Comparison of ENCODE assay signal across 8 cellular contexts in genomic region chr22:41834005-41834975, GRCh38. TPM values are rescaled to one million over a fixed set of nuclear protein-coding genes. Genes with fewer than 3 reads are reported as not detected.
DNase-seq lines count a peak whose midpoint lies in the region; ATAC-seq and TF ChIP-seq lines count a peak whose summit lies in the region.

No MANE protein-coding gene starts in this region.

- H3K4me1 ChIP-seq in heart right ventricle (peaks cover 3 to 50% (median 24%) of the 10 kb centered on the region in 9 donors), thoracic aorta (ENCODE audit: control insufficient read depth in 1 of 2, low read depth in 2 of 2) (peaks cover 7 to 31% of the 10 kb centered on the region in 2 donors)

- peak overlapping the region; percentile 68 to 96 (median 92) for H3K4me3 ChIP-seq in heart right ventricle
- peak overlapping the region; percentile 96 for H3K4me3 ChIP-seq in thoracic aorta

- H3K27me3 ChIP-seq in heart right ventricle = no peaks in the 10 kb centered on the region
- H3K27me3 ChIP-seq in layer of hippocampus (ENCODE audit: control insufficient read depth, insufficient read depth, low read length) = no peaks in the 10 kb centered on the region
- no peaks in the 10 kb centered on the region for H3K27me3 ChIP-seq in thoracic aorta (replicated peaks; ENCODE audit: insufficient read depth)

- peak overlapping the region; percentile 97 to 98 for H3K27ac Mint-ChIP-seq in activated naive CD4-positive, alpha-beta T cell treated with anti-CD3 and anti-CD28 coated beads, Interleukin-2, amount 50 U/mL, for 72 hours

- H3K36me3 Mint-ChIP-seq in activated naive CD4-positive, alpha-beta T cell treated with anti-CD3 and anti-CD28 coated beads, Interleukin-2, amount 50 U/mL, for 72 hours = peaks cover 32 to 68% of the 10 kb centered on the region in 2 donors

- peaks cover 0 to 6% of the 10 kb centered on the region in 2 donors for H3K9me3 Mint-ChIP-seq in activated naive CD4-positive, alpha-beta T cell treated with anti-CD3 and anti-CD28 coated beads, Interleukin-2, amount 50 U/mL, for 72 hours

- no peak for ATAC-seq in heart right ventricle
- no peak for ATAC-seq in Right ventricle myocardium superior (ENCODE audit: poor library complexity)
- ATAC-seq in activated naive CD4-positive, alpha-beta T cell treated with anti-CD3 and anti-CD28 coated beads, Interleukin-2, amount 50 U/mL, for 72 hours = no peak
- no peak for ATAC-seq in thoracic aorta (ENCODE audit: insufficient number of reproducible peaks, low FRiP score, low read depth)

- DNase-seq in heart right ventricle = no peak
- DNase-seq in Right ventricle myocardium superior = no peak
- no peak for DNase-seq in activated naive CD4-positive, alpha-beta T cell treated with anti-CD3 and anti-CD28 coated beads, Interleukin-2, amount 50 U/mL, for 72 hours (ENCODE audit: low spot score in 2 of 2)
- no peak for DNase-seq in thoracic aorta (ENCODE audit: low spot score)
- no peak for DNase-seq in NCI-H774 (lab: John Stamatoyannopoulos, UW)
- DNase-seq in globus pallidus (ENCODE audit: low spot score) = no peak
- DNase-seq in stimulated activated CD4-positive, alpha-beta T cell treated with anti-CD3 and anti-CD28 coated beads, Interleukin-4, amount 100 ng/mL, for 24 hours = no peak

- no peaks in the 10 kb centered on the region for H3K9me3 ChIP-seq in heart right ventricle
- no peaks in the 10 kb centered on the region for H3K9me3 ChIP-seq in thoracic aorta

- intact Hi-C loops in heart right ventricle (cut with DNase I) (loop anchor here in 3 of 10 donors (10.0 kb wide), 2 partner anchors 139 to 241 kb away; partner anchors contain the start of genes NAGA (in 2 of the 3), PHETA2 (in 2 of the 3), SMDT1 (in 2 of the 3) and MEI1 (in 1 of the 3)), Right ventricle myocardium superior (cut with DNase I) (no loop called here)

- H3K27ac ChIP-seq in heart right ventricle (peak overlapping the region; percentile 82 to 98 (median 94)), layer of hippocampus (ENCODE audit: low read depth, low read length) (peak overlapping the region; percentile 94), thoracic aorta (peak overlapping the region; percentile 85 to 92)

- WGBS in heart right ventricle, 2 donors = 11 to 15% methylated on average over 14 of the region's 14 CpGs

- TF ChIP-seq CTCF in heart right ventricle (IDR thresholded peaks at IDR 0.05) (no peak), thoracic aorta (IDR thresholded peaks at IDR 0.05) (no peak)

- H3K36me3 ChIP-seq in heart right ventricle (peaks cover 0 to 25% (median 0%) of the 10 kb centered on the region in 9 donors), thoracic aorta (peaks cover 2% of the 10 kb centered on the region)

RNA-seq across cellular contexts. Expression of gene SREBF2, which starts 1.4 kb away (rescaled TPM):
- 10 to 100 TPM; 57.1 to 94.3 (median 75.8) TPM for total RNA-seq in heart right ventricle
- polyA plus RNA-seq in heart right ventricle = 10 to 100 TPM; 37.5 to 52.3 TPM
- total RNA-seq in Right ventricle myocardium superior = 75.2 TPM
- 100 to 1,000 TPM; 162 to 163 TPM for total RNA-seq in activated naive CD4-positive, alpha-beta T cell treated with anti-CD3 and anti-CD28 coated beads, Interleukin-2, amount 50 U/mL, for 72 hours
- 10 to 100 TPM; 48.3 to 65.3 TPM for total RNA-seq in thoracic aorta

RNA-seq across cellular contexts. Expression of gene CCDC134, which starts 33.8 kb away (rescaled TPM):
- total RNA-seq in heart right ventricle (1 to 10 TPM; 2.6 to 7.3 (median 4.0) TPM), Right ventricle myocardium superior (4.0 TPM), thoracic aorta (1 to 10 TPM; 1.6 to 5.3 TPM)
- polyA plus RNA-seq in heart right ventricle = 1 to 10 TPM; 1.2 to 1.8 TPM
- 10 to 100 TPM; 16.7 to 31.7 TPM for total RNA-seq in activated naive CD4-positive, alpha-beta T cell treated with anti-CD3 and anti-CD28 coated beads, Interleukin-2, amount 50 U/mL, for 72 hours
